21 cellular contexts compared by ENCODE assay signal in the genomic region with DNA sequence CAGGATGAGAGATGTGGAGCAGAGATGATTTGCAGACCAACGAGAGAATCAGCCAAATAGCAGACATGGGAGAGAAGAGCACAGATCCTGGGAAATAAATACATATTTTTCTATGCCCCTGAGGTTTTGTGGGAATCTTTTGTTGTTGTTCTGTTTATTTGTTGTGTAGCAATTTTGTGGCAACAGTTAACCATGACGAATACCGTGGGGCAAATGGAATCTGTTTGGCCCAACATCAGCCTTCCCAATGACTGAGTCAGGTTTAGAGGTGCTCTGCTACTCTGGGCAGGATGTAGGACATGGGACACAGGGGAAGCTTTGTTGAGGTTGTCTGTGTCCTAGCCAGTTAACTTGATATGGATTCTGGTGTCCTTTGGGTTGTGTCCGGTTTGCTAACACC.
"Had no signal": no experiment of that assay in that cellular context is flagged by ENCODE, and none has a peak within 500 bp of the region (broad histone marks: within the 10 kb centered on the region; RNA-seq: fewer than 3 reads in every experiment).

No MANE protein-coding gene starts in this region.

- H3K4me1 Mint-ChIP-seq: activated naive CD4-positive, alpha-beta T cell treated with anti-CD3 and anti-CD28 coated beads, Interleukin-2, amount 50 U/mL, for 24 hours; memory B cell had no signal

- H3K27ac ChIP-seq: colonic mucosa, foreskin keratinocyte, skin epidermis, tibial nerve, vagina had no signal

- H3K27me3 ChIP-seq: colonic mucosa, vagina had no signal

- H3K9me3 Mint-ChIP-seq: activated naive CD4-positive, alpha-beta T cell treated with anti-CD3 and anti-CD28 coated beads, Interleukin-2, amount 50 U/mL, for 24 hours; natural killer cell treated with Interleukin-12 subunit alpha and Interleukin-12 subunit beta and Interleukin-15 and Interleukin-18, amount 100 ng/mL, for 72 hours had no signal

- H3K4me1 ChIP-seq: colonic mucosa, foreskin keratinocyte had no signal

- H3K36me3 Mint-ChIP-seq: activated naive CD4-positive, alpha-beta T cell treated with anti-CD3 and anti-CD28 coated beads, Interleukin-2, amount 50 U/mL, for 24 hours; natural killer cell treated with Interleukin-12 subunit alpha and Interleukin-12 subunit beta and Interleukin-15 and Interleukin-18, amount 100 ng/mL, for 72 hours had no signal

- ATAC-seq: activated CD4-positive, CD25-positive, alpha-beta regulatory T cell treated with anti-CD3 and anti-CD28 coated beads, Interleukin-2, amount 50 U/mL, for 24 hours; esophagus mucosa; foreskin keratinocyte; left ventricle myocardium superior; natural killer cell treated with Interleukin-12 subunit alpha and Interleukin-12 subunit beta and Interleukin-15 and Interleukin-18, amount 100 ng/mL, for 72 hours had no signal

- H3K9me3 ChIP-seq: colonic mucosa, vagina had no signal

- H3K27ac Mint-ChIP-seq: activated naive CD4-positive, alpha-beta T cell treated with anti-CD3 and anti-CD28 coated beads, Interleukin-2, amount 50 U/mL, for 24 hours; memory B cell; natural killer cell treated with Interleukin-12 subunit alpha and Interleukin-12 subunit beta and Interleukin-15 and Interleukin-18, amount 100 ng/mL, for 72 hours had no signal

- H3K4me3 ChIP-seq: colonic mucosa, skin epidermis, tibial nerve, vagina had no signal

- H3K36me3 ChIP-seq: colonic mucosa, tibial nerve, vagina had no signal

- H3K4me3 Mint-ChIP-seq: activated naive CD4-positive, alpha-beta T cell treated with anti-CD3 and anti-CD28 coated beads, Interleukin-2, amount 50 U/mL, for 24 hours; memory B cell; natural killer cell treated with Interleukin-12 subunit alpha and Interleukin-12 subunit beta and Interleukin-15 and Interleukin-18, amount 100 ng/mL, for 72 hours had no signal

- DNase-seq: activated effector memory CD4-positive, alpha-beta T cell treated with Interleukin-2 at 50 U/mL for 16 hours; activated T-cell treated with anti-CD3 and anti-CD28 coated beads, Interleukin-2, amount 50 U/mL, for 1 hour; amniotic stem cell; colonic mucosa; foreskin keratinocyte; glutamatergic neuron; kidney glomerular epithelial cell; left ventricle myocardium superior; nucleus accumbens; stimulated activated CD4-positive, alpha-beta T cell treated with anti-CD3 and anti-CD28 coated beads, Interleukin-4, amount 100 ng/mL, for 24 hours; stimulated activated naive CD4-positive, alpha-beta T cell; substantia nigra; T1000 had no signal
